14 cellular contexts compared by ENCODE assay signal in genomic region chr2:70472256-70472905, GRCh38.
A peak's percentile ranks its signal among the peaks of the same experiment; 100 is the strongest.
DNase-seq lines count a peak whose midpoint lies in the region; ATAC-seq and TF ChIP-seq lines count a peak whose summit lies in the region.
"Had no signal": no experiment of that assay in that cellular context is flagged by ENCODE, and none has a peak within 500 bp of the region (broad histone marks: within the 10 kb centered on the region; RNA-seq: fewer than 3 reads in every experiment).

No MANE protein-coding gene starts in this region.

- intact Hi-C loops in natural killer cell (cut with micrococcal nuclease): no loop called here

- H3K36me3 Mint-ChIP-seq in T-helper 17 cell (ENCODE audit: low read depth): peaks cover 2% of the 10 kb centered on the region
- H3K36me3 Mint-ChIP-seq in natural killer cell: no peaks in the 10 kb centered on the region

- no peaks in the 10 kb centered on the region for H3K27me3 Mint-ChIP-seq in T-helper 17 cell
- H3K27me3 Mint-ChIP-seq in natural killer cell (ENCODE audit: low read depth in 2 of 2): no peaks in the 10 kb centered on the region

- TF ChIP-seq CTCF in natural killer cell (IDR thresholded peaks at IDR 0.05): no peak

- peaks cover 37% of the 10 kb centered on the region for H3K4me1 Mint-ChIP-seq in T-helper 17 cell
- peaks cover 79 to 83% of the 10 kb centered on the region in 2 donors for H3K4me1 Mint-ChIP-seq in natural killer cell

- peak; percentile 31 for DNase-seq in DMS79 treated with DMSO at 0.1 percent for 48 hours (lab: John Stamatoyannopoulos, UW)
- DNase-seq in MV-4-11 (lab: John Stamatoyannopoulos, UW): peak; percentile 69
- no peak for DNase-seq in T-helper 17 cell
- DNase-seq in natural killer cell: no peak
- no peak for DNase-seq in GDM1 (lab: John Stamatoyannopoulos, UW)
- DNase-seq: activated naive CD4-positive, alpha-beta T cell treated with Interleukin-2 at 50 U/mL for 16 hours; NCI-H1048; right lobe of liver; SK-N-SH; stimulated activated CD4-positive, alpha-beta T cell treated with anti-CD3 and anti-CD28 coated beads, Interleukin-2, amount 100 ng/mL, for 48 hours; tibial artery; WERI-Rb-1 had no signal

- H3K9me3 Mint-ChIP-seq in natural killer cell: no peaks in the 10 kb centered on the region

- peak overlapping the region; percentile 78 for H3K27ac Mint-ChIP-seq in T-helper 17 cell
- H3K27ac Mint-ChIP-seq in natural killer cell: peak overlapping the region; percentile 81 to 84

- ATAC-seq in T-helper 17 cell: no peak
- ATAC-seq in natural killer cell: no peak
- ATAC-seq in GM21515 (IDR thresholded peaks at IDR 0.05; ENCODE audit: unreplicated experiment): no peak
- no peak for ATAC-seq in HG02798 (IDR thresholded peaks at IDR 0.05; ENCODE audit: poor library complexity, unreplicated experiment)

- H3K4me3 Mint-ChIP-seq in T-helper 17 cell (no peak overlapping the region), natural killer cell (peak overlapping the region; percentile 73)

- H3K9me3 ChIP-seq in T-helper 17 cell (ENCODE audit: control insufficient read depth, low read length, poor library complexity, severe bottlenecking): no peaks in the 10 kb centered on the region
- H3K9me3 ChIP-seq: right lobe of liver, SK-N-SH, tibial artery had no signal

Comparison
In these comparisons a context has a peak if more than half of its experiments do, and no peak if none do; other contexts are left out.
1. DNase-seq: peak in DMS79 treated with DMSO at 0.1 percent for 48 hours (single experiment) and MV-4-11 (single experiment); none in T-helper 17 cell (0 of 3), natural killer cell (single experiment) and GDM1 (single experiment).